Comparison of ENCODE assay signal across 23 cellular contexts in genomic region chr11:65172600-65172999, GRCh38. TPM values are rescaled to one million over a fixed set of nuclear protein-coding genes. Genes with fewer than 3 reads are reported as not detected.
A peak's percentile ranks its signal among the peaks of the same experiment; 100 is the strongest.
DNase-seq lines count a peak whose midpoint lies in the region; ATAC-seq, FAIRE-seq and TF ChIP-seq lines count a peak whose summit lies in the region.
"Had no signal": no experiment of that assay in that cellular context is flagged by ENCODE, and none has a peak within 500 bp of the region (broad histone marks: within the 10 kb centered on the region; RNA-seq: fewer than 3 reads in every experiment).

No MANE protein-coding gene starts in this region.

- H2AK5ac ChIP-seq in H1 (ENCODE audit: low read depth, low read length): no peak overlapping the region
- H2AK5ac ChIP-seq in mesenchymal stem cell (ENCODE audit: low read length, severe bottlenecking): no peak overlapping the region

- no peaks in the 10 kb centered on the region for H3K36me3 ChIP-seq in heart left ventricle
- H3K36me3 ChIP-seq in H1 (ENCODE audit: control insufficient read depth in 2 of 4, insufficient read depth in 4 of 4, low read length in 3 of 4): no peaks in the 10 kb centered on the region
- no peaks in the 10 kb centered on the region for H3K36me3 ChIP-seq in mesenchymal stem cell (ENCODE audit: control insufficient read depth in 1 of 2, insufficient read depth in 2 of 2, low read depth in 1 of 2, low read length in 2 of 2)

- H3K23me2 ChIP-seq in H1 (ENCODE audit: low read depth, low read length): no peaks in the 10 kb centered on the region

- no peak overlapping the region for H2BK12ac ChIP-seq in H1 (ENCODE audit: low read depth, low read length)
- no peak overlapping the region for H2BK12ac ChIP-seq in mesenchymal stem cell (ENCODE audit: low read length in 2 of 2)

- DNase-seq in right cardiac atrium (no peak), heart left ventricle (no peak), H1 (ENCODE audit: low read depth in 1 of 2, low spot score in 2 of 2) (no peak), mesenchymal stem cell (no peak), NCI-H1436 treated with DMSO at 0.1 percent for 48 hours (lab: John Stamatoyannopoulos, UW) (no peak), NCI-H128 (lab: John Stamatoyannopoulos, UW; ENCODE audit: unreplicated experiment) (no peak)
- DNase-seq: HFFc6, Kasumi-1, NCI-H1417, NCI-H187, NCI-H2107, NCI-H446 treated with DMSO at 0.1 percent for 48 hours, NCI-H526 treated with DMSO at 0.1 percent for 48 hours, OCI-M1, SHP77 had no signal

- H3K14ac ChIP-seq in H1 (ENCODE audit: insufficient read length) (no peak overlapping the region), mesenchymal stem cell (ENCODE audit: low read length in 2 of 2) (no peak overlapping the region)

- intact Hi-C loops in right cardiac atrium (cut with DNase I): no loop called here
- intact Hi-C loops in heart left ventricle (cut with DNase I): loop anchor here in 1 of 10 donors (5.0 kb wide), 1 partner anchor 35 kb away; no protein-coding TSS in a partner anchor

- H4K91ac ChIP-seq in H1 (replicated peaks; ENCODE audit: insufficient read length, low read length): no peak overlapping the region
- H4K91ac ChIP-seq in mesenchymal stem cell (ENCODE audit: low read length): peak overlapping the region; percentile 36

- H3K56ac ChIP-seq in H1 (replicated peaks; ENCODE audit: insufficient read length, low read depth, low read length): no peak overlapping the region

- no peak for TF ChIP-seq CTCF in heart left ventricle (IDR thresholded peaks at IDR 0.05)
- TF ChIP-seq CTCF in H1 (IDR thresholded peaks at IDR 0.05; ENCODE audit: control extremely low read depth in 1 of 3, insufficient read depth in 1 of 3, low read depth in 1 of 3, low read length in 3 of 3): peak in 2 of 3 experiments; percentile 2 to 17; a peak in 2 of 4 replicates

- H3K27ac ChIP-seq in right cardiac atrium (ENCODE audit: low read length) (no peak overlapping the region), heart left ventricle (no peak overlapping the region), H1 (ENCODE audit: low read depth, low read length) (no peak overlapping the region), mesenchymal stem cell (ENCODE audit: low read length, poor library complexity, severe bottlenecking) (no peak overlapping the region)
- H3K27ac ChIP-seq: C4-2B, SK-N-MC had no signal

- no peaks in the 10 kb centered on the region for H3K79me1 ChIP-seq in H1 (ENCODE audit: low read depth, low read length)
- peaks cover 1% of the 10 kb centered on the region for H3K79me1 ChIP-seq in mesenchymal stem cell (replicated peaks; ENCODE audit: low read length, poor library complexity, severe bottlenecking)

- no peak overlapping the region for H2BK5ac ChIP-seq in H1 (ENCODE audit: low read depth, low read length)
- no peak overlapping the region for H2BK5ac ChIP-seq in mesenchymal stem cell (ENCODE audit: low read depth, low read length, poor library complexity, severe bottlenecking)

- no peak for TF ChIP-seq RAD21 in H1 (IDR thresholded peaks at IDR 0.05 in 1 of 2, conservative IDR thresholded peaks at IDR 0.05 in 1 of 2; ENCODE audit: low read depth in 2 of 2, low read length in 2 of 2)

- no peak overlapping the region; the same call in 1 of the 2 replicates for H4K8ac ChIP-seq in H1 (ENCODE audit: extremely low read depth, insufficient read depth, low read length)
- peak overlapping the region; percentile 25 for H4K8ac ChIP-seq in mesenchymal stem cell (ENCODE audit: low read length)

- no peak overlapping the region for H2BK20ac ChIP-seq in H1 (ENCODE audit: low read length)

- no peaks in the 10 kb centered on the region for H3K27me3 ChIP-seq in right cardiac atrium (ENCODE audit: control insufficient read depth, insufficient read depth)
- no peaks in the 10 kb centered on the region for H3K27me3 ChIP-seq in heart left ventricle
- H3K27me3 ChIP-seq in H1 (replicated peaks in 1 of 4; ENCODE audit: control insufficient read depth in 3 of 4, extremely low read depth in 1 of 4, insufficient read depth in 3 of 4, low read length in 3 of 4): no peaks in the 10 kb centered on the region
- H3K27me3 ChIP-seq in mesenchymal stem cell (ENCODE audit: control insufficient read depth in 1 of 2, insufficient read depth in 1 of 2, low read length in 2 of 2): no peaks in the 10 kb centered on the region

- no peak overlapping the region for H3K18ac ChIP-seq in H1 (ENCODE audit: extremely low read depth, low read length)
- no peak overlapping the region for H3K18ac ChIP-seq in mesenchymal stem cell (ENCODE audit: low read depth in 1 of 2, low read length in 2 of 2)

- H3K79me2 ChIP-seq in H1 (ENCODE audit: control insufficient read depth in 1 of 2, insufficient read depth in 2 of 2, low read length in 2 of 2): no peaks in the 10 kb centered on the region

- H3K23ac ChIP-seq in H1 (ENCODE audit: insufficient read length) (no peak overlapping the region), mesenchymal stem cell (ENCODE audit: low read length in 2 of 2) (no peak overlapping the region)

- no peak overlapping the region for H4K5ac ChIP-seq in H1 (ENCODE audit: insufficient read length, low read depth, low read length)

- CTCF ChIA-PET in H1 (lab: Charles Lee; ENCODE audit: partially characterized antibody): interaction anchor here (0.7 to 2.3 kb wide), 5 partner anchors 9 to 82 kb away, joined by 3 to 14 read pairs (median 3); partner anchors contain the start of gene CAPN1

- TF ChIP-seq POLR2A in heart left ventricle (IDR thresholded peaks at IDR 0.05): no peak
- TF ChIP-seq POLR2A in H1 (IDR thresholded peaks at IDR 0.05; ENCODE audit: control extremely low read depth in 1 of 2, low read depth in 2 of 2, low read length in 2 of 2): no peak

- no peaks in the 10 kb centered on the region for H4K20me1 ChIP-seq in H1 (replicated peaks in 1 of 2; ENCODE audit: control insufficient read depth in 1 of 2, insufficient read depth in 2 of 2, low read length in 2 of 2)

- FAIRE-seq in H1 (lab: Jason Lieb, UNC): no peak
- FAIRE-seq: A204.1, G401.6, H54 had no signal

- peak; percentile 11 to 29 for ATAC-seq in right cardiac atrium
- no peak for ATAC-seq in heart left ventricle
- no peak for ATAC-seq in GM18868 (IDR thresholded peaks at IDR 0.05; ENCODE audit: unreplicated experiment)

- H2AFZ ChIP-seq in H1 (ENCODE audit: low read length) (no peak overlapping the region), mesenchymal stem cell (ENCODE audit: low read depth, low read length) (no peak overlapping the region)

- no peak overlapping the region for H3K4me2 ChIP-seq in H1 (ENCODE audit: insufficient read depth in 1 of 2, low read depth in 2 of 2, low read length in 2 of 2)
- no peak overlapping the region for H3K4me2 ChIP-seq in mesenchymal stem cell (ENCODE audit: low read length, poor library complexity, severe bottlenecking)

- 80% methylated on average over 10 of the region's 10 CpGs for WGBS in right cardiac atrium
- WGBS in heart left ventricle, 4 donors: 75 to 81% (median 77%) methylated on average over 7 to 10 of the region's 10 CpGs
- 85% methylated on average over 10 of the region's 10 CpGs; no CpG with 5 or more reads in 1 of the 2 experiments for WGBS in H1 (ENCODE audit: extremely low coverage in 1 of 2, insufficient coverage in 1 of 2, insufficient read length in 1 of 2, insufficient replicate concordance in 2 of 2, low coverage in 1 of 2, low lambda C conversion rate in 2 of 2, missing lambda C conversion rate in 1 of 2), 2 experiments
- WGBS in mesenchymal stem cell: 91% methylated on average over 8 of the region's 10 CpGs

- H2BK15ac ChIP-seq in H1 (ENCODE audit: low read length): no peak overlapping the region
- H2BK15ac ChIP-seq in mesenchymal stem cell (ENCODE audit: low read depth, poor library complexity, severe bottlenecking): peak overlapping the region; percentile 23

- H3K9ac ChIP-seq in H1 (replicated peaks in 1 of 4; ENCODE audit: extremely low read depth in 1 of 4, low read depth in 3 of 4, low read length in 3 of 4) (no peak overlapping the region), mesenchymal stem cell (ENCODE audit: low read length) (no peak overlapping the region)

- POLR2A ChIA-PET in H1 (lab: Charles Lee; ENCODE audit: partially characterized antibody): interaction anchor here (0.7 to 2.6 kb wide), 5 partner anchors 9 to 38 kb away, joined by 3 to 7 read pairs (median 3); no protein-coding TSS in a partner anchor

- H2BK120ac ChIP-seq in H1 (replicated peaks; ENCODE audit: low read depth, low read length) (no peak overlapping the region), mesenchymal stem cell (ENCODE audit: low read depth, low read length) (no peak overlapping the region)

- H3K4ac ChIP-seq in H1 (replicated peaks; ENCODE audit: insufficient read length, low read depth, low read length) (no peak overlapping the region), mesenchymal stem cell (ENCODE audit: low read depth in 1 of 2, low read length in 2 of 2) (peak overlapping the region in 1 of 2 experiments; percentile 33)

- no peaks in the 10 kb centered on the region for H3K9me3 ChIP-seq in right cardiac atrium (ENCODE audit: control insufficient read depth, low read length)
- H3K9me3 ChIP-seq in heart left ventricle: no peaks in the 10 kb centered on the region
- H3K9me3 ChIP-seq in H1 (ENCODE audit: insufficient read depth in 2 of 2, low read depth in 1 of 2, low read length in 1 of 2): no peaks in the 10 kb centered on the region
- H3K9me3 ChIP-seq in mesenchymal stem cell (ENCODE audit: control insufficient read depth, low read length): no peaks in the 10 kb centered on the region

- TF ChIP-seq EP300 in H1 (IDR thresholded peaks at IDR 0.05; ENCODE audit: borderline replicate concordance in 1 of 2, low read depth in 2 of 2, low read length in 2 of 2): no peak

- H3K4me3 ChIP-seq in right cardiac atrium (ENCODE audit: low read length): no peak overlapping the region
- H3K4me3 ChIP-seq in heart left ventricle: no peak overlapping the region
- no peak overlapping the region for H3K4me3 ChIP-seq in H1 (ENCODE audit: extremely low read depth in 1 of 4, insufficient read depth in 2 of 4, low read depth in 3 of 4, low read length in 4 of 4)
- H3K4me3 ChIP-seq in mesenchymal stem cell (ENCODE audit: insufficient read depth in 1 of 2, low read depth in 1 of 2, low read length in 2 of 2): no peak overlapping the region
- H3K4me3 ChIP-seq: SK-N-MC had no signal

- H3K4me1 ChIP-seq in right cardiac atrium (ENCODE audit: control insufficient read depth, insufficient read depth, low read length): no peaks in the 10 kb centered on the region
- peaks cover 0 to 7% (median 0%) of the 10 kb centered on the region in 12 donors for H3K4me1 ChIP-seq in heart left ventricle
- peaks cover 0 to 3% (median 1%) of the 10 kb centered on the region in 4 experiments; a peak in 2 of 7 replicates for H3K4me1 ChIP-seq in H1 (replicated peaks in 1 of 4; ENCODE audit: control insufficient read depth in 3 of 4, insufficient read depth in 4 of 4, low read length in 3 of 4)
- peaks cover 6% of the 10 kb centered on the region for H3K4me1 ChIP-seq in mesenchymal stem cell (ENCODE audit: control insufficient read depth, insufficient read depth, low read depth, low read length)

RNA-seq across cellular contexts. Expression of gene SPDYC, which starts 2.6 kb away (rescaled TPM):
- not detected for total RNA-seq in right cardiac atrium
- not detected for polyA plus RNA-seq in right cardiac atrium
- total RNA-seq in heart left ventricle: not detected
- not detected for polyA plus RNA-seq in heart left ventricle
- not detected in 2 replicates for total RNA-seq in H1 (2021; fragmentation: NEBNext Ultra II Directional; extraction: Animal tissue kit (Norgen Biotek cat#: 25700))
- polyA plus RNA-seq in H1 (2011; rRNA removed): 0.15 and 0.31 TPM in 2 replicates
- 0.16 TPM for polyA plus RNA-seq in H1 (2011; cell fraction: cytosol; rRNA removed)
- 0.16 TPM for polyA plus RNA-seq in H1 (2011; cell fraction: nucleus; rRNA removed)
- 0.29 TPM in 1 of 4 replicates, not detected in the others for polyA plus RNA-seq in H1 (2012, experiment 1 of 2)
- not detected for polyA plus RNA-seq in H1 (2012, experiment 2 of 2)
- polyA plus RNA-seq in H1 (2013, experiment 1 of 2): 0.10 TPM
- polyA plus RNA-seq in H1 (2013, experiment 2 of 2): 0.17 TPM
- not detected in 2 replicates for polyA minus RNA-seq in H1 (2011; rRNA and poly(A)+ RNA removed)
- not detected for polyA minus RNA-seq in H1 (2011; cell fraction: cytosol; rRNA and poly(A)+ RNA removed)
- polyA minus RNA-seq in H1 (2011; cell fraction: nucleus; rRNA and poly(A)+ RNA removed): not detected
- not detected for polyA plus RNA-seq in mesenchymal stem cell (2013, experiment 1 of 2)
- not detected for polyA plus RNA-seq in mesenchymal stem cell (2013, experiment 2 of 2)
- total RNA-seq: Daoy, HFFc6, MCF 10A had no signal

RNA-seq across cellular contexts. Expression of gene CAPN1, which starts 9.1 kb away (rescaled TPM):
- total RNA-seq in right cardiac atrium (100 to 1,000 TPM in 2 of 4 donors, 10 to 100 TPM in 2; 95.7 to 102 (median 98.8) TPM), heart left ventricle (100 to 1,000 TPM in 2 of 9 donors, 10 to 100 TPM in 7; 67.8 to 139 (median 86.1) TPM)
- polyA plus RNA-seq in right cardiac atrium (74.4 TPM), heart left ventricle (100 to 1,000 TPM in 1 of 2 donors, 10 to 100 TPM in 1; 69.6 to 114 TPM), H1 (2011; rRNA removed) (233 and 337 TPM in 2 replicates)
- 194 and 200 TPM in 2 replicates for total RNA-seq in H1 (2021; fragmentation: NEBNext Ultra II Directional; extraction: Animal tissue kit (Norgen Biotek cat#: 25700))
- polyA plus RNA-seq in H1 (2011; cell fraction: cytosol; rRNA removed): 139 TPM
- 393 TPM for polyA plus RNA-seq in H1 (2011; cell fraction: nucleus; rRNA removed)
- polyA plus RNA-seq in H1 (2012, experiment 1 of 2): 100.0 to 149 TPM (median 144 TPM) in 4 replicates
- polyA plus RNA-seq in H1 (2012, experiment 2 of 2): 187 TPM
- 112 TPM for polyA plus RNA-seq in H1 (2013, experiment 1 of 2)
- 99.2 TPM for polyA plus RNA-seq in H1 (2013, experiment 2 of 2)
- 147 and 176 TPM in 2 replicates for polyA minus RNA-seq in H1 (2011; rRNA and poly(A)+ RNA removed)
- polyA minus RNA-seq in H1 (2011; cell fraction: cytosol; rRNA and poly(A)+ RNA removed): 96.6 TPM
- 108 TPM for polyA minus RNA-seq in H1 (2011; cell fraction: nucleus; rRNA and poly(A)+ RNA removed)
- polyA plus RNA-seq in mesenchymal stem cell (2013, experiment 1 of 2): 166 TPM
- polyA plus RNA-seq in mesenchymal stem cell (2013, experiment 2 of 2): 168 TPM

RNA-seq across cellular contexts. Expression of gene SYVN1, which starts 38.3 kb away (rescaled TPM):
- total RNA-seq in right cardiac atrium: 10 to 100 TPM; 28.5 to 40.7 (median 32.8) TPM
- 17.4 TPM for polyA plus RNA-seq in right cardiac atrium
- total RNA-seq in heart left ventricle: 10 to 100 TPM; 21.7 to 65.8 (median 28.2) TPM
- polyA plus RNA-seq in heart left ventricle: 10 to 100 TPM; 13.9 to 34.5 TPM
- total RNA-seq in H1 (2021; fragmentation: NEBNext Ultra II Directional; extraction: Animal tissue kit (Norgen Biotek cat#: 25700)): 29.4 and 34.0 TPM in 2 replicates
- 27.8 and 37.5 TPM in 2 replicates for polyA plus RNA-seq in H1 (2011; rRNA removed)
- 11.3 TPM for polyA plus RNA-seq in H1 (2011; cell fraction: cytosol; rRNA removed)
- polyA plus RNA-seq in H1 (2011; cell fraction: nucleus; rRNA removed): 58.4 TPM
- polyA plus RNA-seq in H1 (2012, experiment 1 of 2): 22.3 to 33.8 TPM (median 27.7 TPM) in 4 replicates
- polyA plus RNA-seq in H1 (2012, experiment 2 of 2): 22.8 TPM
- 35.6 TPM for polyA plus RNA-seq in H1 (2013, experiment 1 of 2)
- 34.9 TPM for polyA plus RNA-seq in H1 (2013, experiment 2 of 2)
- polyA minus RNA-seq in H1 (2011; rRNA and poly(A)+ RNA removed): 62.1 and 66.3 TPM in 2 replicates
- polyA minus RNA-seq in H1 (2011; cell fraction: cytosol; rRNA and poly(A)+ RNA removed): 13.3 TPM
- polyA minus RNA-seq in H1 (2011; cell fraction: nucleus; rRNA and poly(A)+ RNA removed): 22.0 TPM
- polyA plus RNA-seq in mesenchymal stem cell (2013, experiment 1 of 2): 33.9 TPM
- 33.2 TPM for polyA plus RNA-seq in mesenchymal stem cell (2013, experiment 2 of 2)

RNA-seq across cellular contexts. Expression of gene MRPL49, which starts 50.5 kb away (rescaled TPM):
- total RNA-seq in right cardiac atrium: 10 to 100 TPM; 31.1 to 37.7 (median 34.1) TPM
- 24.8 TPM for polyA plus RNA-seq in right cardiac atrium
- 10 to 100 TPM; 33.1 to 66.6 (median 42.1) TPM for total RNA-seq in heart left ventricle
- 10 to 100 TPM; 13.7 to 59.2 TPM for polyA plus RNA-seq in heart left ventricle
- 54.0 and 55.3 TPM in 2 replicates for total RNA-seq in H1 (2021; fragmentation: NEBNext Ultra II Directional; extraction: Animal tissue kit (Norgen Biotek cat#: 25700))
- 77.8 and 84.8 TPM in 2 replicates for polyA plus RNA-seq in H1 (2011; rRNA removed)
- polyA plus RNA-seq in H1 (2011; cell fraction: cytosol; rRNA removed): 87.2 TPM
- polyA plus RNA-seq in H1 (2011; cell fraction: nucleus; rRNA removed): 46.9 TPM
- 45.0 to 56.6 TPM (median 54.3 TPM) in 4 replicates for polyA plus RNA-seq in H1 (2012, experiment 1 of 2)
- 69.2 TPM for polyA plus RNA-seq in H1 (2012, experiment 2 of 2)
- polyA plus RNA-seq in H1 (2013, experiment 1 of 2): 32.4 TPM
- 33.1 TPM for polyA plus RNA-seq in H1 (2013, experiment 2 of 2)
- polyA minus RNA-seq in H1 (2011; rRNA and poly(A)+ RNA removed): 43.9 and 53.8 TPM in 2 replicates
- 20.7 TPM for polyA minus RNA-seq in H1 (2011; cell fraction: cytosol; rRNA and poly(A)+ RNA removed)
- 27.8 TPM for polyA minus RNA-seq in H1 (2011; cell fraction: nucleus; rRNA and poly(A)+ RNA removed)
- 34.0 TPM for polyA plus RNA-seq in mesenchymal stem cell (2013, experiment 1 of 2)
- polyA plus RNA-seq in mesenchymal stem cell (2013, experiment 2 of 2): 33.7 TPM

RNA-seq across cellular contexts. Expression of gene FAU, which starts 50.7 kb away (rescaled TPM):
- total RNA-seq in right cardiac atrium (100 to 1,000 TPM; 658 to 797 (median 721) TPM), heart left ventricle (100 to 1,000 TPM; 388 to 652 (median 636) TPM)
- polyA plus RNA-seq in right cardiac atrium (686 TPM), heart left ventricle (1,000 to 10,000 TPM in 1 of 2 donors, 100 to 1,000 TPM in 1; 973 to 1,119 TPM), H1 (2011; rRNA removed) (826 and 846 TPM in 2 replicates)
- 860 and 896 TPM in 2 replicates for total RNA-seq in H1 (2021; fragmentation: NEBNext Ultra II Directional; extraction: Animal tissue kit (Norgen Biotek cat#: 25700))
- polyA plus RNA-seq in H1 (2011; cell fraction: cytosol; rRNA removed): 897 TPM
- polyA plus RNA-seq in H1 (2011; cell fraction: nucleus; rRNA removed): 555 TPM
- 843 to 1,282 TPM (median 1,178 TPM) in 4 replicates for polyA plus RNA-seq in H1 (2012, experiment 1 of 2)
- polyA plus RNA-seq in H1 (2012, experiment 2 of 2): 2,110 TPM
- polyA plus RNA-seq in H1 (2013, experiment 1 of 2): 1,557 TPM
- 1,524 TPM for polyA plus RNA-seq in H1 (2013, experiment 2 of 2)
- polyA minus RNA-seq in H1 (2011; rRNA and poly(A)+ RNA removed): 121 and 136 TPM in 2 replicates
- polyA minus RNA-seq in H1 (2011; cell fraction: cytosol; rRNA and poly(A)+ RNA removed): 312 TPM
- 266 TPM for polyA minus RNA-seq in H1 (2011; cell fraction: nucleus; rRNA and poly(A)+ RNA removed)
- 1,069 TPM for polyA plus RNA-seq in mesenchymal stem cell (2013, experiment 1 of 2)
- 1,068 TPM for polyA plus RNA-seq in mesenchymal stem cell (2013, experiment 2 of 2)

Comparison
In these comparisons a context has a peak if more than half of its experiments do, and no peak if none do; other contexts are left out.
1. ATAC-seq: peak in right cardiac atrium (2 of 2); none in heart left ventricle (0 of 4) and GM18868 (single experiment).
2. CTCF ChIP-seq: peak in H1 (2 of 3); none in heart left ventricle (0 of 12).